In the genomic region with DNA sequence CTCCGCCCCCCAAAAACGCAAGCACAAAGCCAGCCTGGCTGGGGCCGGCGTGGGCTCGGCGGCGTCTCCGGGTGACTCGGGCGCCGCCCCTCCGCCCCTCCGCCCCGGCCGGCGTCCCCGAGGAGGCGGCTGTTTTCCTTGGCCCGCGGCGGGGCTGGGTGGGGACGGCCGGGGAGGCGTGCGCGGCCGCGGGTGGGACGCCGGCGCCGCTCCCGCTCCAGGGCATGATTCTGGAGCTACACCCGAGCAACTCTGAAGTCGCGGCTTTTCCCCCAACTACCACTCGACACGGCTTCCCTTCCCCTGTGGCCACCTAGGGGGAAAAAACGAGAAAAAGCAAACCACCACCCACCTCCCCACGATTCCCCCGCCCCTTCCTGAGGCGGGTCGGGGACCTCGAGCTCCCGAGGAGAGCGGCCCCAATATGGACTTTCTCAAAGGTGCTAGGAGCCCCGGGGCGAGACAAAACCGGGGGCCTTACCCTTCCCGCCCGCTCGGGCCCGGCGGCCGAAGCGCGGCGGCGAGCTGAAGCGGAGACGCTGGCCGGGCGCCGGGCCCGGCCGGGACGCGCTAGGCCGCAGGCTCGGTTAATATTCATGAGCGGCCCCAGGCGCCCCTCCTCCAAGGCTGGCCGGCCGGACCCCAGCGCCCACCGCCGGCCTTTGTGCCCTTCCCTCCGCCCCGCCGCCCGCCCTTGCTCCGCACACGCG, we compare ENCODE assay signal across 1 cellular context.
A peak's percentile ranks its signal among the peaks of the same experiment; 100 is the strongest.
TF ChIP-seq lines count a peak whose summit lies in the region.

No MANE protein-coding gene starts in this region.

TF ChIP-seq in H1, 55 proteins besides CTCF, POLR2A, EP300 and RAD21:
- TF ChIP-seq CEBPB (IDR thresholded peaks at IDR 0.05; ENCODE audit: low read depth, low read length) (no peak), TAF1 (IDR thresholded peaks at IDR 0.05; ENCODE audit: low read depth, low read length) (peak; percentile 58), ZNF274 (IDR thresholded peaks at IDR 0.05; ENCODE audit: borderline replicate concordance, extremely low read depth, low read length) (no peak), PHF8 (conservative IDR thresholded peaks at IDR 0.05; ENCODE audit: low read depth, low read length) (peak; percentile 70), HDAC2 (IDR thresholded peaks at IDR 0.05; ENCODE audit: borderline replicate concordance in 1 of 2, low read depth in 2 of 2, low read length in 2 of 2) (0 out of 4 replicates have a peak, but pooled peaks of 1 of the 2 experiments have one; percentile 73), ASH2L (IDR thresholded peaks at IDR 0.05; ENCODE audit: low read length) (peak; percentile 40), SIN3A (conservative IDR thresholded peaks at IDR 0.05 in 1 of 2, IDR thresholded peaks at IDR 0.05 in 1 of 2; ENCODE audit: low read depth in 1 of 2, low read length in 2 of 2) (peak in 1 of 2 experiments; percentile 30; a peak in 1 of 4 replicates), KDM4A (IDR thresholded peaks at IDR 0.05; ENCODE audit: low read depth, low read length, severe bottlenecking) (peak; percentile 59), RBBP5 (IDR thresholded peaks at IDR 0.05; ENCODE audit: borderline replicate concordance, low read depth, low read length) (peak; percentile 74; the same call in 1 of the 2 replicates), JUN (IDR thresholded peaks at IDR 0.05; ENCODE audit: low read depth, low read length) (no peak), HDAC6 (IDR thresholded peaks at IDR 0.05; ENCODE audit: low read depth, low read length) (no peak)
